In the genomic region with DNA sequence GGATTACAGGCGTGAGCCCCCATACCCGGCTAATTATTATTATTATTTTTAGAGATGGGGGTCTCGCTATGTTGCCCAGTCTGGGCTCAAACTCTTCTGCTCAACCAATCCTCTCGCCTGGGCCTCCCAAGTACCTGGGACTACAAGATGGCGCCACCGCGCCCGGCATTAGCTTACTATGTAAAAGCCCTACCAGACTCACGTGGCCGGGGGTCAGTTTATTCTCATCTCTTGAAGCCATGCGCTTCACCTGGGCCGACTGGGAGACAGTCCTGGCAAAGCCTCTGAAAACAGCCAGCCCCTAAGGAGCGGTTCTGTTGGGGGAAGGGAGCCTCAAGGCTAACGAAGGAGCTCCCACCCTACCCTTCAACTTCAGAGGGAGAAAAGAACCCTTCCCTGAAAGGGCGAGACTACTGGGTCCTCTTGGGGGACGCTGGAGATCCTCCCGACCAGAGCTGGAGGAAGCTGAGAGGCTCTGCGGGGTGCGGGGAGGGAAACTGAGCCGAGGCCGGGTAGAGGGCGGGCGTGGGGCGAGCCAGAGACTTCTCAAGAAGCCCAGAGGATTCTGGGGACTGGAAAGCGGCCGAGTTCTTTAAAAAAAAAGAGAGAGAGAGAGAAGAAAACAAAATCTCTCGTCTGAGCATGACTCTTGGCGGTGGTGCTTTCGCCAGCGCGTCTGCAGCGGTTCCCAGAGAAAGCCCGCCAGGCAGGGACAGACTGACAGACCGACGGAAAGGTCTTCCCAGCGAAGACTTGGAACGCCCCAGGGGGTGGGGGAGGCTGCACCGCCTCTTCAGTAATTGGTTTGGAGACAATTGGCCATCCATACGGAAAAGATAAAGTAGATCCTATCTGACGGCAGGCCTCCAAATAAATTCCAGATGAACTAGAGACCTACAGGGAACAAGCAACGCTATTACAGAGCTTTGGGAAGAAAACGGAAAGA, we compare ENCODE assay signal across 10 cellular contexts. TPM values are rescaled to one million over a fixed set of nuclear protein-coding genes. Genes with fewer than 3 reads are reported as not detected.
DNase-seq lines count a peak whose midpoint lies in the region; ATAC-seq, FAIRE-seq and TF ChIP-seq lines count a peak whose summit lies in the region.
"Had no signal": no experiment of that assay in that cellular context is flagged by ENCODE, and none has a peak within 500 bp of the region (broad histone marks: within the 10 kb centered on the region; RNA-seq: fewer than 3 reads in every experiment).

No MANE protein-coding gene starts in this region.

- H3K4me3 ChIP-seq in right cardiac atrium (ENCODE audit: low read length) (peak overlapping the region; percentile 54), psoas muscle (peak overlapping the region; percentile 61)

- no peaks in the 10 kb centered on the region for H3K36me3 ChIP-seq in psoas muscle (ENCODE audit: insufficient read depth in 1 of 2, low read depth in 1 of 2)

- no peak for TF ChIP-seq CTCF in psoas muscle (IDR thresholded peaks at IDR 0.05)

- H3K9me3 ChIP-seq in right cardiac atrium (ENCODE audit: control insufficient read depth, low read length): no peaks in the 10 kb centered on the region
- no peaks in the 10 kb centered on the region for H3K9me3 ChIP-seq in psoas muscle

- H3K27me3 ChIP-seq in right cardiac atrium (ENCODE audit: control insufficient read depth, insufficient read depth) (no peaks in the 10 kb centered on the region), psoas muscle (ENCODE audit: insufficient read depth in 3 of 3, low read length in 2 of 3) (no peaks in the 10 kb centered on the region)

- DNase-seq in ELF-1 (ENCODE audit: low read depth, low spot score) (peak; percentile 94), anterior cingulate cortex (lab: John Stamatoyannopoulos, UW) (peak in 48 of 58 donors; percentile 4 to 75 (median 36)), right cardiac atrium (peak; percentile 75 to 91 (median 91)), psoas muscle (peak; percentile 68 to 85), RCC 7860 (ENCODE audit: low spot score) (no peak), NCI-H1092 (lab: John Stamatoyannopoulos, UW) (no peak)
- DNase-seq: NCI-H1417 had no signal

- H3K4me1 ChIP-seq in right cardiac atrium (ENCODE audit: control insufficient read depth, insufficient read depth, low read length): no peaks in the 10 kb centered on the region
- H3K4me1 ChIP-seq in psoas muscle: peaks cover 3% of the 10 kb centered on the region

- no peak for FAIRE-seq in RCC 7860 (lab: Jason Lieb, UNC)
- FAIRE-seq: GM18507 had no signal

- WGBS in right cardiac atrium: 24% methylated on average over 41 of the region's 42 CpGs
- WGBS in psoas muscle, 3 donors: 26 to 27% (median 26%) methylated on average over 41 of the region's 42 CpGs

- intact Hi-C loops in right cardiac atrium (cut with DNase I): loop anchor here in 1 of 4 donors (5.0 kb wide), 1 partner anchor 36 kb away; no protein-coding TSS in a partner anchor
- intact Hi-C loops in psoas muscle (cut with DNase I): no loop called here

- ATAC-seq in right cardiac atrium (peak; percentile 88), psoas muscle (peak; percentile 52 to 84 (median 66)), HG03159 (IDR thresholded peaks at IDR 0.05; ENCODE audit: unreplicated experiment) (no peak), HG03175 (IDR thresholded peaks at IDR 0.05; ENCODE audit: unreplicated experiment) (no peak)

- H3K27ac ChIP-seq in right cardiac atrium (ENCODE audit: low read length) (peak overlapping the region; percentile 61), psoas muscle (peak overlapping the region; percentile 73)

RNA-seq across cellular contexts. Expression of a gene that starts 5.6 kb away (rescaled TPM):
- total RNA-seq in right cardiac atrium (10 to 100 TPM; 11.6 to 21.3 (median 18.4) TPM), psoas muscle (10 to 100 TPM in 1 of 4 donors, 1 to 10 TPM in 3; 3.8 to 11.9 (median 5.7) TPM)
- polyA plus RNA-seq in right cardiac atrium (19.8 TPM), psoas muscle (1 to 10 TPM; 2.7 to 4.9 (median 4.2) TPM)

RNA-seq across cellular contexts. Expression of a gene that starts 23.3 kb away (rescaled TPM):
- total RNA-seq in right cardiac atrium (10 to 100 TPM; 14.4 to 30.8 (median 23.9) TPM), psoas muscle (10 to 100 TPM; 15.0 to 33.8 (median 28.0) TPM)
- polyA plus RNA-seq in right cardiac atrium (23.0 TPM), psoas muscle (10 to 100 TPM; 12.7 to 15.8 (median 14.2) TPM)

RNA-seq across cellular contexts. Expression of a gene that starts 28.2 kb away (rescaled TPM):
- 1 to 10 TPM; 1.8 to 2.9 (median 2.5) TPM for total RNA-seq in right cardiac atrium
- 2.6 TPM for polyA plus RNA-seq in right cardiac atrium
- total RNA-seq in psoas muscle: 1 to 10 TPM; 1.2 to 5.0 (median 2.8) TPM
- polyA plus RNA-seq in psoas muscle: 1 to 10 TPM; 1.0 to 3.3 (median 1.6) TPM

RNA-seq across cellular contexts. Expression of a gene that starts 28.9 kb away (rescaled TPM):
- total RNA-seq in right cardiac atrium: 1 to 10 TPM; 4.6 to 9.9 (median 7.1) TPM
- polyA plus RNA-seq in right cardiac atrium: 4.6 TPM
- 1 to 10 TPM; 1.9 to 2.6 (median 2.2) TPM for total RNA-seq in psoas muscle
- 1 to 10 TPM; 1.0 to 3.4 (median 1.1) TPM for polyA plus RNA-seq in psoas muscle

RNA-seq across cellular contexts. Expression of a gene that starts 44.0 kb away (rescaled TPM):
- total RNA-seq in right cardiac atrium (10 to 100 TPM; 34.3 to 60.7 (median 46.0) TPM), psoas muscle (10 to 100 TPM; 46.9 to 78.1 (median 50.4) TPM)
- polyA plus RNA-seq in right cardiac atrium (48.9 TPM), psoas muscle (10 to 100 TPM; 68.8 to 90.2 (median 81.0) TPM)

Comparison
In these comparisons a context has a peak if more than half of its experiments do, and no peak if none do; other contexts are left out.
1. DNase-seq: peak in ELF-1 (single experiment), anterior cingulate cortex (48 of 58), right cardiac atrium (3 of 3) and psoas muscle (2 of 2); none in RCC 7860 (single experiment) and NCI-H1092 (single experiment).
2. ATAC-seq: peak in right cardiac atrium (2 of 2) and psoas muscle (4 of 4); none in HG03159 (single experiment) and HG03175 (single experiment).